In genomic region chr14:103909531-103910261, GRCh38 we compare ENCODE assay signal across 9 cellular contexts. TPM values are rescaled to one million over a fixed set of nuclear protein-coding genes. Genes with fewer than 3 reads are reported as not detected.
DNase-seq lines count a peak whose midpoint lies in the region; ATAC-seq, FAIRE-seq and TF ChIP-seq lines count a peak whose summit lies in the region.
"Had no signal": no experiment of that assay in that cellular context is flagged by ENCODE, and none has a peak within 500 bp of the region (broad histone marks: within the 10 kb centered on the region; RNA-seq: fewer than 3 reads in every experiment).

No MANE protein-coding gene starts in this region.

- DNase-seq in D341Med (ENCODE audit: low spot score) (peak; percentile 29), endothelial cell of umbilical vein (ENCODE audit: low read depth, low spot score) (no peak), neural progenitor cell (ENCODE audit: low spot score) (no peak), Ammon's horn (ENCODE audit: low spot score) (no peak), NCI-H345 treated with DMSO at 0.1 percent for 48 hours (lab: John Stamatoyannopoulos, UW; ENCODE audit: unreplicated experiment) (no peak)

- H3K27ac ChIP-seq in OCI-LY3 (ENCODE audit: low read length) (no peak overlapping the region), endothelial cell of umbilical vein (ENCODE audit: insufficient read depth, low read depth, low read length) (no peak overlapping the region), neural progenitor cell (no peak overlapping the region)

- no peaks in the 10 kb centered on the region for H3K4me1 ChIP-seq in OCI-LY3 (ENCODE audit: low read length)
- H3K4me1 ChIP-seq in endothelial cell of umbilical vein (ENCODE audit: control insufficient read depth, extremely low read depth, insufficient read depth, low read length), result peaks cover 4% of the 10 kb centered on the region
- peaks cover 12% of the 10 kb centered on the region for H3K4me1 ChIP-seq in neural progenitor cell

- no peak for FAIRE-seq in endothelial cell of umbilical vein (lab: Jason Lieb, UNC)
- FAIRE-seq: pancreas had no signal

- POLR2A ChIA-PET in endothelial cell of umbilical vein (lab: Charles Lee), result no interaction called here

- H3F3A ChIP-seq in neural progenitor cell (ENCODE audit: low read depth), result peaks cover 21% of the 10 kb centered on the region

- peaks cover 16% of the 10 kb centered on the region for H3K36me3 ChIP-seq in OCI-LY3 (replicated peaks; ENCODE audit: low read depth, low read length)
- peaks cover 3 to 5% of the 10 kb centered on the region in 2 experiments for H3K36me3 ChIP-seq in endothelial cell of umbilical vein (ENCODE audit: control insufficient read depth in 2 of 2, extremely low read depth in 1 of 2, insufficient read depth in 2 of 2, low read length in 2 of 2)
- peaks cover 6% of the 10 kb centered on the region for H3K36me3 ChIP-seq in neural progenitor cell

- CTCF ChIA-PET in endothelial cell of umbilical vein (lab: Charles Lee), result interaction anchor here (0.5 to 10.3 kb wide), 25 partner anchors 9 to 336 kb away, joined by 3 to 253 read pairs (median 4); no protein-coding TSS in a partner anchor

- no peak for TF ChIP-seq POLR2A in endothelial cell of umbilical vein (IDR thresholded peaks at IDR 0.05; ENCODE audit: low read depth, low read length)

- no peaks in the 10 kb centered on the region for H3K9me1 ChIP-seq in endothelial cell of umbilical vein (replicated peaks; ENCODE audit: control insufficient read depth, extremely low read depth, insufficient read depth, low read length)

- intact Hi-C loops in endothelial cell of umbilical vein (cut with micrococcal nuclease), result loop anchor here (1.0 to 2.0 kb wide), 2 partner anchors 101 to 337 kb away; no protein-coding TSS in a partner anchor

- peaks cover 2% of the 10 kb centered on the region for H3K27me3 Mint-ChIP-seq in neural progenitor cell (ENCODE audit: insufficient read depth, low read depth)

- H3K27ac Mint-ChIP-seq in neural progenitor cell, result peak overlapping the region; percentile 14

- no peaks in the 10 kb centered on the region for H3K9me3 ChIP-seq in OCI-LY3 (ENCODE audit: insufficient read depth, low read length)
- no peaks in the 10 kb centered on the region for H3K9me3 ChIP-seq in endothelial cell of umbilical vein (replicated peaks; ENCODE audit: control insufficient read depth, insufficient read depth, low read length)
- H3K9me3 ChIP-seq in neural progenitor cell (ENCODE audit: low read depth), result no peaks in the 10 kb centered on the region
- H3K9me3 ChIP-seq: pancreas had no signal

- H3K9ac ChIP-seq in OCI-LY3 (ENCODE audit: low read length) (no peak overlapping the region), endothelial cell of umbilical vein (replicated peaks; ENCODE audit: extremely low read depth, insufficient read depth, low read length) (no peak overlapping the region), neural progenitor cell (no peak overlapping the region)

- H3K4me2 ChIP-seq in OCI-LY3 (ENCODE audit: low read length) (peak overlapping the region; percentile 49; the same call in 1 of the 2 replicates), endothelial cell of umbilical vein (ENCODE audit: insufficient read depth, low read length) (peak overlapping the region; percentile 43), neural progenitor cell (peak overlapping the region; percentile 57)

- no peak for ATAC-seq in HG03135 (IDR thresholded peaks at IDR 0.05; ENCODE audit: unreplicated experiment)

- no peak for TF ChIP-seq CTCF in OCI-LY3 (IDR thresholded peaks at IDR 0.05; ENCODE audit: low read depth, low read length)
- TF ChIP-seq CTCF in endothelial cell of umbilical vein (IDR thresholded peaks at IDR 0.05; ENCODE audit: extremely low read depth in 1 of 2, insufficient read depth in 1 of 2, low read depth in 1 of 2, low read length in 2 of 2), result no peak
- no peak for TF ChIP-seq CTCF in neural progenitor cell (IDR thresholded peaks at IDR 0.05)

- H3K27me3 ChIP-seq in OCI-LY3 (ENCODE audit: low read depth, low read length) (no peaks in the 10 kb centered on the region), endothelial cell of umbilical vein (ENCODE audit: control insufficient read depth in 2 of 2, insufficient read depth in 2 of 2, low read length in 2 of 2) (no peaks in the 10 kb centered on the region), neural progenitor cell (no peaks in the 10 kb centered on the region)
- H3K27me3 ChIP-seq: pancreas had no signal

- no peak overlapping the region for H3K4me3 Mint-ChIP-seq in neural progenitor cell

- H2AFZ ChIP-seq in OCI-LY3 (ENCODE audit: low read depth, low read length) (no peak overlapping the region), endothelial cell of umbilical vein (ENCODE audit: low read depth, low read length) (peak overlapping the region; percentile 43), neural progenitor cell (replicated peaks) (no peak overlapping the region)

- no TSS peak for BruUV-seq in endothelial cell of umbilical vein (replicated peaks; lab: Mats Ljungman, UMichigan)

- H3K79me2 ChIP-seq in OCI-LY3 (ENCODE audit: low read length), result no peaks in the 10 kb centered on the region
- H3K79me2 ChIP-seq in endothelial cell of umbilical vein (ENCODE audit: control insufficient read depth, insufficient read depth, low read length), result no peaks in the 10 kb centered on the region
- no peaks in the 10 kb centered on the region for H3K79me2 ChIP-seq in neural progenitor cell (ENCODE audit: low read depth)

- H4K20me1 ChIP-seq in OCI-LY3 (ENCODE audit: insufficient read depth, low read length), result no peaks in the 10 kb centered on the region
- H4K20me1 ChIP-seq in endothelial cell of umbilical vein (replicated peaks; ENCODE audit: control insufficient read depth, extremely low read depth, insufficient read depth, low read length), result no peaks in the 10 kb centered on the region
- no peaks in the 10 kb centered on the region for H4K20me1 ChIP-seq in neural progenitor cell (ENCODE audit: low read depth)

- 0 out of 2 replicates have a peak overlapping the region, but pooled peaks have one; percentile 33 for H3K4me3 ChIP-seq in OCI-LY3 (ENCODE audit: low read length)
- no peak overlapping the region for H3K4me3 ChIP-seq in endothelial cell of umbilical vein (replicated peaks in 1 of 3; ENCODE audit: insufficient read depth in 1 of 3, low read depth in 1 of 3, low read length in 3 of 3)
- H3K4me3 ChIP-seq in neural progenitor cell, result no peak overlapping the region
- H3K4me3 ChIP-seq: pancreas had no signal

- dilution Hi-C loops in endothelial cell of umbilical vein (cut with MboI; ENCODE audit: extremely low pct_ligation_motif_present, low sequenced_read_pairs), result no loop called here

- H3K9me3 Mint-ChIP-seq in neural progenitor cell, result no peaks in the 10 kb centered on the region

- peaks cover 8% of the 10 kb centered on the region for H3K4me1 Mint-ChIP-seq in neural progenitor cell

- H3K36me3 Mint-ChIP-seq in neural progenitor cell, result peaks cover 4% of the 10 kb centered on the region

TF ChIP-seq in endothelial cell of umbilical vein, 7 proteins besides CTCF, POLR2A, EP300 and RAD21:
- TF ChIP-seq JUN (IDR thresholded peaks at IDR 0.05; ENCODE audit: borderline replicate concordance, insufficient read depth, insufficient read length, low read depth), result no peak
- no peak for TF ChIP-seq FOS (IDR thresholded peaks at IDR 0.05; ENCODE audit: borderline replicate concordance, insufficient read depth, low read length)
- TF ChIP-seq POLR2AphosphoS5 (IDR thresholded peaks at IDR 0.05; ENCODE audit: insufficient read depth, low read depth, low read length), result no peak
- TF ChIP-seq MYC (IDR thresholded peaks at IDR 0.05; ENCODE audit: low read depth, low read length), result no peak
- no peak for TF ChIP-seq GATA2 (IDR thresholded peaks at IDR 0.05; ENCODE audit: insufficient read depth, insufficient read length, low read depth, low read length)
- no peak for TF ChIP-seq EZH2 (IDR thresholded peaks at IDR 0.05; ENCODE audit: borderline replicate concordance, low read depth, low read length, severe bottlenecking)
- TF ChIP-seq, protein P1, sequence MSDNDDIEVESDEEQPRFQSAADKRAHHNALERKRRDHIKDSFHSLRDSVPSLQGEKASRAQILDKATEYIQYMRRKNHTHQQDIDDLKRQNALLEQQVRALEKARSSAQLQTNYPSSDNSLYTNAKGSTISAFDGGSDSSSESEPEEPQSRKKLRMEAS (IDR thresholded peaks at IDR 0.05; ENCODE audit: insufficient read depth, insufficient read length), result no peak

RNA-seq across cellular contexts. Expression of gene TDRD9, which starts 18.6 kb away (rescaled TPM):
- total RNA-seq in endothelial cell of umbilical vein (0.83 and 1.4 TPM in 2 replicates), neural progenitor cell (ENCODE audit: low replicate concordance) (not detected in 2 replicates)
- polyA plus RNA-seq in endothelial cell of umbilical vein, result 0.52 and 0.57 TPM in 2 replicates
- polyA plus RNA-seq in endothelial cell of umbilical vein (2011; cell fraction: cytosol; rRNA removed), result 0.27 and 0.31 TPM in 2 replicates
- polyA plus RNA-seq in endothelial cell of umbilical vein (2011; cell fraction: nucleus; rRNA removed), result 3.5 and 4.1 TPM in 2 replicates
- polyA plus RNA-seq in endothelial cell of umbilical vein (2012), result 0.37 TPM in 2 replicates
- 1.8 and 3.6 TPM in 2 replicates for polyA minus RNA-seq in endothelial cell of umbilical vein
- polyA minus RNA-seq in endothelial cell of umbilical vein (2011; cell fraction: cytosol; rRNA and poly(A)+ RNA removed), result 12.5 TPM
- 0.53 and 1.0 TPM in 2 replicates for polyA minus RNA-seq in endothelial cell of umbilical vein (2011; cell fraction: nucleus; rRNA and poly(A)+ RNA removed)
- total RNA-seq: H7 had no signal

RNA-seq across cellular contexts. Expression of gene RD3L, which starts 32.6 kb away (rescaled TPM):
- total RNA-seq in endothelial cell of umbilical vein (not detected in 2 replicates), neural progenitor cell (ENCODE audit: low replicate concordance) (not detected in 2 replicates)
- not detected in 2 replicates for polyA plus RNA-seq in endothelial cell of umbilical vein
- polyA plus RNA-seq in endothelial cell of umbilical vein (2011; cell fraction: cytosol; rRNA removed), result not detected in 2 replicates
- polyA plus RNA-seq in endothelial cell of umbilical vein (2011; cell fraction: nucleus; rRNA removed), result not detected in 2 replicates
- polyA plus RNA-seq in endothelial cell of umbilical vein (2012), result not detected in 2 replicates
- polyA minus RNA-seq in endothelial cell of umbilical vein, result not detected in 2 replicates
- polyA minus RNA-seq in endothelial cell of umbilical vein (2011; cell fraction: cytosol; rRNA and poly(A)+ RNA removed), result not detected
- not detected in 2 replicates for polyA minus RNA-seq in endothelial cell of umbilical vein (2011; cell fraction: nucleus; rRNA and poly(A)+ RNA removed)
- total RNA-seq: H7, pancreas had no signal
- polyA plus RNA-seq: pancreas had no signal
